17 cellular contexts compared by ENCODE assay signal in the genomic region with DNA sequence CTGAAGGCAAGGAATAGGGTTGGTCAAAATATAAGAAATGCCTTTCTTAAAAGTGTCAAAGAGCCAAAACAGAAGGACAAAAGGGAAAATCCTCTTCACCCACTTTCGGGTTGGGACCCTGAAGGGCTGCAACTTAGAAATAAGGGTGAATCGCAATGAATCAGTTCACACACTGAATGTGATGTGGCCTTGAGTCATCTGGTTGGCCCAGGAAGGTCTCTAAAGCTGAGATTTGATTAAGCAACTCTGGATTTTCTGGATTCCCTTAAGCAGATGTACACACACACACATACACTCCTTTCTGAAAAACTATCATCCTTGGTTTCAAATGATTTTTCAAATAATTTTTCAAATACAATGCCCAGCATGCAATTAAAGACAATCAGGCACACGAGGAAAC. TPM values are rescaled to one million over a fixed set of nuclear protein-coding genes. Genes with fewer than 3 reads are reported as not detected.
DNase-seq lines count a peak whose midpoint lies in the region; FAIRE-seq and TF ChIP-seq lines count a peak whose summit lies in the region.
"Had no signal": no experiment of that assay in that cellular context is flagged by ENCODE, and none has a peak within 500 bp of the region (broad histone marks: within the 10 kb centered on the region; RNA-seq: fewer than 3 reads in every experiment).

No MANE protein-coding gene starts in this region.

- FAIRE-seq in RCC 7860 (lab: Jason Lieb, UNC) = peak; percentile 91
- FAIRE-seq: G401.6, TTC549 had no signal

- no peaks in the 10 kb centered on the region for H3K27me3 Mint-ChIP-seq in osteocyte (ENCODE audit: unreplicated experiment)
- H3K27me3 Mint-ChIP-seq: effector memory CD8-positive, alpha-beta T cell had no signal

- DNase-seq in activated CD4-positive, alpha-beta T cell treated with anti-CD3 and anti-CD28 coated beads for 48 hours = peak; percentile 26
- no peak for DNase-seq in activated CD4-positive, alpha-beta T cell treated with anti-CD3 and anti-CD28 coated beads, Interleukin-2, amount 50 U/mL, for 1 hour
- DNase-seq in RCC 7860 (ENCODE audit: low spot score) (peak; percentile 58), fibroblast of lung (ENCODE audit: low read depth in 2 of 2) (peak; percentile 72), smooth muscle cell (lab: John Stamatoyannopoulos, UW; ENCODE audit: unreplicated experiment) (no peak), osteocyte (ENCODE audit: extremely low spot score, unreplicated experiment) (no peak), superior temporal gyrus (ENCODE audit: extremely low spot score) (no peak), NCI-H1436 (lab: John Stamatoyannopoulos, UW) (no peak)
- DNase-seq: activated naive CD4-positive, alpha-beta T cell treated with anti-CD3 and anti-CD28 coated beads, Interleukin-2, amount 50 U/mL, for 16 hours; AML-193; effector memory CD8-positive, alpha-beta T cell; Kasumi-1; NCI-H2171 treated with DMSO at 0.1 percent for 48 hours; transverse colon had no signal

- H2AFZ ChIP-seq in fibroblast of lung (ENCODE audit: low read length) (no peak overlapping the region), smooth muscle cell (ENCODE audit: low read depth) (no peak overlapping the region)
- H2AFZ ChIP-seq: neural progenitor cell had no signal

- H3K36me3 ChIP-seq in fibroblast of lung (ENCODE audit: control insufficient read depth, insufficient read depth, low read length) (no peaks in the 10 kb centered on the region), smooth muscle cell (ENCODE audit: low read depth) (no peaks in the 10 kb centered on the region)
- H3K36me3 ChIP-seq: neural progenitor cell, transverse colon had no signal

- no peaks in the 10 kb centered on the region for H3K9me3 ChIP-seq in fibroblast of lung (ENCODE audit: control insufficient read depth, insufficient read depth, low read depth, low read length)
- H3K9me3 ChIP-seq in smooth muscle cell (replicated peaks; ENCODE audit: low read depth) = no peaks in the 10 kb centered on the region
- H3K9me3 ChIP-seq: transverse colon had no signal

- H3K4me1 Mint-ChIP-seq in osteocyte (ENCODE audit: unreplicated experiment) = peaks cover 4% of the 10 kb centered on the region
- H3K4me1 Mint-ChIP-seq: neural progenitor cell had no signal

- no peaks in the 10 kb centered on the region for H3K9me3 Mint-ChIP-seq in osteocyte (ENCODE audit: unreplicated experiment)
- H3K9me3 Mint-ChIP-seq: effector memory CD8-positive, alpha-beta T cell; neural progenitor cell had no signal

- H3K79me2 ChIP-seq in fibroblast of lung (ENCODE audit: control insufficient read depth, insufficient read depth, low read length) (no peaks in the 10 kb centered on the region), smooth muscle cell (ENCODE audit: low read depth) (peaks cover 30% of the 10 kb centered on the region)

- no peak overlapping the region for H3K4me3 Mint-ChIP-seq in osteocyte (ENCODE audit: unreplicated experiment)
- H3K4me3 Mint-ChIP-seq: effector memory CD8-positive, alpha-beta T cell; neural progenitor cell had no signal

- H3F3A ChIP-seq in smooth muscle cell (ENCODE audit: low read depth) = no peaks in the 10 kb centered on the region

- H3K4me1 ChIP-seq in fibroblast of lung (ENCODE audit: control insufficient read depth, extremely low read depth, insufficient read depth, low read length) (peaks cover 3% of the 10 kb centered on the region), smooth muscle cell (ENCODE audit: low read depth) (no peaks in the 10 kb centered on the region)
- H3K4me1 ChIP-seq: transverse colon had no signal

- H3K4me3 ChIP-seq in fibroblast of lung (replicated peaks in 1 of 4; ENCODE audit: control extremely low read depth in 1 of 4, insufficient read depth in 1 of 4, low read depth in 3 of 4, low read length in 4 of 4) (no peak overlapping the region), smooth muscle cell (no peak overlapping the region)
- H3K4me3 ChIP-seq: neural progenitor cell, transverse colon had no signal

- no peaks in the 10 kb centered on the region for H3K36me3 Mint-ChIP-seq in osteocyte (ENCODE audit: unreplicated experiment)
- H3K36me3 Mint-ChIP-seq: neural progenitor cell had no signal

- no peak overlapping the region for H3K9ac ChIP-seq in fibroblast of lung (ENCODE audit: insufficient read depth, low read length)
- H3K9ac ChIP-seq in smooth muscle cell (ENCODE audit: low read depth) = peak overlapping the region; percentile 39
- H3K9ac ChIP-seq: neural progenitor cell had no signal

- H3K27ac Mint-ChIP-seq in osteocyte (ENCODE audit: unreplicated experiment) = no peak overlapping the region
- H3K27ac Mint-ChIP-seq: neural progenitor cell had no signal

- H4K20me1 ChIP-seq in fibroblast of lung (ENCODE audit: control insufficient read depth, extremely low read depth, insufficient read depth, low read length) (no peaks in the 10 kb centered on the region), smooth muscle cell (ENCODE audit: low read depth) (no peaks in the 10 kb centered on the region)

- TF ChIP-seq CTCF in fibroblast of lung (conservative IDR thresholded peaks at IDR 0.05 in 1 of 2, IDR thresholded peaks at IDR 0.05 in 1 of 2; ENCODE audit: low read depth in 1 of 2, low read length in 2 of 2) (no peak), smooth muscle cell (IDR thresholded peaks at IDR 0.05; ENCODE audit: borderline replicate concordance, insufficient read depth, poor library complexity, severe bottlenecking) (no peak), osteocyte (IDR thresholded peaks at IDR 0.05) (no peak)

- H3K4me2 ChIP-seq in fibroblast of lung (ENCODE audit: extremely low read depth, insufficient read depth, low read length) = no peak overlapping the region
- peak overlapping the region; percentile 67 for H3K4me2 ChIP-seq in smooth muscle cell
- H3K4me2 ChIP-seq: neural progenitor cell had no signal

- H3K27me3 ChIP-seq in fibroblast of lung (ENCODE audit: control insufficient read depth, insufficient read depth, low read length) = no peaks in the 10 kb centered on the region
- H3K27me3 ChIP-seq in smooth muscle cell (ENCODE audit: low read depth) = no peaks in the 10 kb centered on the region
- H3K27me3 ChIP-seq: neural progenitor cell, transverse colon had no signal

- WGBS in smooth muscle cell (ENCODE audit: low lambda C conversion rate) = 49% methylated on average over 3 of the region's 3 CpGs

- H3K27ac ChIP-seq in fibroblast of lung (ENCODE audit: insufficient read depth, low read length) = peak overlapping the region; percentile 32
- peak overlapping the region; percentile 91 for H3K27ac ChIP-seq in smooth muscle cell (ENCODE audit: low read depth)
- H3K27ac ChIP-seq: neural progenitor cell, transverse colon had no signal

RNA-seq across cellular contexts. Expression of gene TAB3, which starts 13.1 kb away (rescaled TPM):
- total RNA-seq in fibroblast of lung (6.9 and 8.6 TPM in 2 replicates), smooth muscle cell (15.7 and 31.9 TPM in 2 replicates), osteocyte (12.2 and 13.3 TPM in 2 replicates)
- polyA plus RNA-seq in fibroblast of lung (13.0 and 14.9 TPM in 2 replicates), smooth muscle cell (4.8 and 6.2 TPM in 2 replicates)
- 5.9 and 8.1 TPM in 2 replicates for polyA plus RNA-seq in fibroblast of lung (2012)
- 4.5 and 12.2 TPM in 2 replicates for polyA minus RNA-seq in fibroblast of lung (ENCODE audit: low replicate concordance)

Comparison
In these comparisons a context has a peak if more than half of its experiments do, and no peak if none do; other contexts are left out.
1. DNase-seq: peak in activated CD4-positive, alpha-beta T cell treated with anti-CD3 and anti-CD28 coated beads for 48 hours (single experiment), RCC 7860 (single experiment) and fibroblast of lung (2 of 2); none in activated CD4-positive, alpha-beta T cell treated with anti-CD3 and anti-CD28 coated beads, Interleukin-2, amount 50 U/mL, for 1 hour (single experiment), smooth muscle cell (single experiment), osteocyte (single experiment), superior temporal gyrus (single experiment) and NCI-H1436 (single experiment).